1 cellular context compared by ENCODE assay signal in genomic region chr18:59899298-59900221, GRCh38.
TF ChIP-seq lines count a peak whose summit lies in the region.

TSS of gene PMAIP1 (plus strand) at chr18:59899996. CDS start at chr18:59900178, 182 bp downstream.

TF ChIP-seq in GM12878, 131 proteins besides CTCF, POLR2A, EP300 and RAD21 (continued from another document):
- peak; percentile 87 for TF ChIP-seq TCF3 (IDR thresholded peaks at IDR 0.05; ENCODE audit: borderline replicate concordance, insufficient read depth, low read depth, low read length)
- TF ChIP-seq SMC3 (IDR thresholded peaks at IDR 0.05; ENCODE audit: borderline replicate concordance, low read length) = 0 out of 2 replicates have a peak, but pooled peaks have one; percentile 6
- no peak for TF ChIP-seq ATF3 (IDR thresholded peaks at IDR 0.05; ENCODE audit: borderline replicate concordance, extremely low read depth, low read depth, low read length)
- no peak for TF ChIP-seq E2F8 (IDR thresholded peaks at IDR 0.05; ENCODE audit: low read depth, partially characterized antibody)
- TF ChIP-seq SIN3A (IDR thresholded peaks at IDR 0.05; ENCODE audit: low read depth, low read length) = 0 out of 2 replicates have a peak, but pooled peaks have one; percentile 39
- peak; percentile 47; the same call in 1 of the 2 replicates for TF ChIP-seq CREM (IDR thresholded peaks at IDR 0.05; ENCODE audit: low read depth)
- peak; percentile 18; the same call in 1 of the 2 replicates for TF ChIP-seq ZNF24 (IDR thresholded peaks at IDR 0.05)
- peak in 1 of 2 experiments; percentile 8; a peak in 1 of 3 replicates for TF ChIP-seq EGR1 (IDR thresholded peaks at IDR 0.05; ENCODE audit: borderline replicate concordance in 1 of 2, low read depth in 2 of 2, low read length in 2 of 2)
- no peak for TF ChIP-seq CEBPB (IDR thresholded peaks at IDR 0.05; ENCODE audit: borderline replicate concordance in 1 of 2, low read depth in 2 of 2, low read length in 2 of 2)
- peak; percentile 91 for TF ChIP-seq CBFB (IDR thresholded peaks at IDR 0.05; ENCODE audit: low read depth)
- TF ChIP-seq ZNF687 (IDR thresholded peaks at IDR 0.05) = peak; percentile 89
- TF ChIP-seq KAT2A (conservative IDR thresholded peaks at IDR 0.05; ENCODE audit: control insufficient read depth, low read depth, low read length) = no peak
- no peak for TF ChIP-seq MYC (IDR thresholded peaks at IDR 0.05; ENCODE audit: insufficient read depth, insufficient read length, insufficient replicate concordance, low read length, severe bottlenecking)
- peak; percentile 99 for TF ChIP-seq POLR2AphosphoS2 (IDR thresholded peaks at IDR 0.05; ENCODE audit: low read depth, low read length)
- TF ChIP-seq RBBP5 (conservative IDR thresholded peaks at IDR 0.05) = no peak
- TF ChIP-seq CHD4 (IDR thresholded peaks at IDR 0.05) = no peak
- peak; percentile 97 for TF ChIP-seq IKZF1 (conservative IDR thresholded peaks at IDR 0.05)
- peak; percentile 99 for TF ChIP-seq SMAD5 (IDR thresholded peaks at IDR 0.05; ENCODE audit: low read depth)
- peak; percentile 72 for TF ChIP-seq BCL3 (IDR thresholded peaks at IDR 0.05; ENCODE audit: borderline replicate concordance, insufficient read depth, low read depth, low read length, poor library complexity, severe bottlenecking)
- TF ChIP-seq ATF7 (IDR thresholded peaks at IDR 0.05; ENCODE audit: low read depth) = peak; percentile 52
- 0 out of 2 replicates have a peak, but pooled peaks have one; percentile 24 for TF ChIP-seq HCFC1 (IDR thresholded peaks at IDR 0.05; ENCODE audit: low read length)
- TF ChIP-seq BCL11A (IDR thresholded peaks at IDR 0.05; ENCODE audit: low read depth, low read length) = peak; percentile 13; the same call in 1 of the 2 replicates
- TF ChIP-seq TAF1 (IDR thresholded peaks at IDR 0.05; ENCODE audit: borderline replicate concordance, low read depth, low read length) = peak; percentile 98
- no peak for TF ChIP-seq MAX (IDR thresholded peaks at IDR 0.05; ENCODE audit: low read depth, low read length)
- TF ChIP-seq IKZF2 (IDR thresholded peaks at IDR 0.05) = peak; percentile 86 to 89
- peak; percentile 77 for TF ChIP-seq SKIL (IDR thresholded peaks at IDR 0.05; ENCODE audit: low read depth, poor library complexity, severe bottlenecking)
- TF ChIP-seq BHLHE40 (IDR thresholded peaks at IDR 0.05; ENCODE audit: borderline replicate concordance in 1 of 2, low read depth in 2 of 2, low read length in 1 of 2) = peak in 1 of 2 experiments; percentile 44; a peak in 1 of 4 replicates
- no peak; the same call in none of the 2 replicates for TF ChIP-seq MTA2 (IDR thresholded peaks at IDR 0.05; ENCODE audit: low read depth)
- TF ChIP-seq RELA (IDR thresholded peaks at IDR 0.05; ENCODE audit: borderline replicate concordance, partially characterized antibody) = peak; percentile 76
- no peak for TF ChIP-seq KDM1A (IDR thresholded peaks at IDR 0.05; ENCODE audit: borderline replicate concordance)
- TF ChIP-seq SP1 (IDR thresholded peaks at IDR 0.05; ENCODE audit: low read depth, low read length) = peak; percentile 39
- TF ChIP-seq GATAD2B (conservative IDR thresholded peaks at IDR 0.05; ENCODE audit: low read depth) = peak; percentile 91; the same call in 1 of the 2 replicates
- 0 out of 2 replicates have a peak, but pooled peaks have one; percentile 46 for TF ChIP-seq WRNIP1 (IDR thresholded peaks at IDR 0.05; ENCODE audit: borderline replicate concordance, low read depth, low read length)
- TF ChIP-seq MEF2B (IDR thresholded peaks at IDR 0.05; ENCODE audit: partially characterized antibody, poor library complexity, severe bottlenecking) = peak; percentile 47
